ENCODE assay signal across 1 cellular context in the genomic region with DNA sequence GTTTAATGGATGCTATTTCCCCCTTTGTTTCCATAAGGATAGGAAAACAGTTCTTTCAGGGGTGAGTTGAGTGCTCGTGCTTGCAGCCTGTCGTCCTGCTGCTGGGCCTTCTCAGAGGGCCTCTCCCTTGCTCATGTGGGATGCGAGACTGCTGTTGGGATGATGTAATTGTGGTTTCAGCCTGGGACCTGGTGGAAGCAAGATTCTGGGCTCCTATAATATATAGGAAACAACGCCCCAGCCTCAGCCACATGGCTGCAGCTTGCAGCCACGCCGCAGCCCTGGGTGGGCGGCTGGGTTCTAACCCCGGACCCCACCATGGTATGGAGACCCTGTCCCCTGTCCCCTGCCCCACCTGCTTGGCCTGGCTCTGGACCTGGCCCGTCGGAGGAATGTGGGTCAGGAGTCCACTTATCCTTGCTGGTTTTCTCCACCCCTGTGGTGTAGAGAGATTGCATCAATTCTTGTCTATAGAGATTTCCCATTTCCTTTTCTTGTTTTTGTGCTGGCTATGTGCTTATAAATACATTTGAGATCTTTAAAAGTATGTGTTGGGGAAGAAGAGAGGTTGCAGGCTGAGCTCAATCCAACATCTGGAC.
TF ChIP-seq lines count a peak whose summit lies in the region.

No MANE protein-coding gene starts in this region.

TF ChIP-seq in IMR-90, 13 proteins besides CTCF, POLR2A, EP300 and RAD21:
- TF ChIP-seq MAZ (IDR thresholded peaks at IDR 0.05; ENCODE audit: borderline replicate concordance, low read depth, low read length) (no peak), NFE2L2 (IDR thresholded peaks at IDR 0.05; ENCODE audit: low read depth, low read length) (no peak), CEBPB (IDR thresholded peaks at IDR 0.05; ENCODE audit: low read depth, low read length) (no peak), FOS (IDR thresholded peaks at IDR 0.05; ENCODE audit: low read depth, low read length) (no peak), RCOR1 (IDR thresholded peaks at IDR 0.05; ENCODE audit: insufficient replicate concordance, low read length) (no peak), BHLHE40 (IDR thresholded peaks at IDR 0.05; ENCODE audit: low read depth, low read length) (no peak), MAFK (IDR thresholded peaks at IDR 0.05; ENCODE audit: low read depth, low read length) (no peak), CHD1 (IDR thresholded peaks at IDR 0.05; ENCODE audit: low read depth, low read length) (no peak), RFX5 (IDR thresholded peaks at IDR 0.05; ENCODE audit: low read depth, low read length) (no peak), SMC3 (IDR thresholded peaks at IDR 0.05; ENCODE audit: low read depth, low read length) (no peak)
- TF ChIP-seq, protein P1, sequence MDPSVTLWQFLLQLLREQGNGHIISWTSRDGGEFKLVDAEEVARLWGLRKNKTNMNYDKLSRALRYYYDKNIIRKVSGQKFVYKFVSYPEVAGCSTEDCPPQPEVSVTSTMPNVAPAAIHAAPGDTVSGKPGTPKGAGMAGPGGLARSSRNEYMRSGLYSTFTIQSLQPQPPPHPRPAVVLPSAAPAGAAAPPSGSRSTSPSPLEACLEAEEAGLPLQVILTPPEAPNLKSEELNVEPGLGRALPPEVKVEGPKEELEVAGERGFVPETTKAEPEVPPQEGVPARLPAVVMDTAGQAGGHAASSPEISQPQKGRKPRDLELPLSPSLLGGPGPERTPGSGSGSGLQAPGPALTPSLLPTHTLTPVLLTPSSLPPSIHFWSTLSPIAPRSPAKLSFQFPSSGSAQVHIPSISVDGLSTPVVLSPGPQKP (IDR thresholded peaks at IDR 0.05; ENCODE audit: borderline replicate concordance, low read depth, low read length): no peak
- TF ChIP-seq, protein P2, sequence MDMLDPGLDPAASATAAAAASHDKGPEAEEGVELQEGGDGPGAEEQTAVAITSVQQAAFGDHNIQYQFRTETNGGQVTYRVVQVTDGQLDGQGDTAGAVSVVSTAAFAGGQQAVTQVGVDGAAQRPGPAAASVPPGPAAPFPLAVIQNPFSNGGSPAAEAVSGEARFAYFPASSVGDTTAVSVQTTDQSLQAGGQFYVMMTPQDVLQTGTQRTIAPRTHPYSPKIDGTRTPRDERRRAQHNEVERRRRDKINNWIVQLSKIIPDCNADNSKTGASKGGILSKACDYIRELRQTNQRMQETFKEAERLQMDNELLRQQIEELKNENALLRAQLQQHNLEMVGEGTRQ (IDR thresholded peaks at IDR 0.05; ENCODE audit: low read depth, low read length): no peak
